In genomic region chr6:43428112-43428570, GRCh38 we compare ENCODE assay signal across 7 cellular contexts. TPM values are rescaled to one million over a fixed set of nuclear protein-coding genes. Genes with fewer than 3 reads are reported as not detected.
DNase-seq lines count a peak whose midpoint lies in the region; ATAC-seq and TF ChIP-seq lines count a peak whose summit lies in the region.

No MANE protein-coding gene starts in this region.

- peak overlapping the region; percentile 97 for H3K9ac ChIP-seq in OCI-LY1 (ENCODE audit: low read length)

- H3K9me3 Mint-ChIP-seq in endothelial cell (ENCODE audit: unreplicated experiment) = no peaks in the 10 kb centered on the region

- H3K36me3 Mint-ChIP-seq in endothelial cell (ENCODE audit: low read depth, unreplicated experiment) = peaks cover 5% of the 10 kb centered on the region

- DNase-seq in endothelial cell (ENCODE audit: low spot score) (no peak), osteoblast (ENCODE audit: insufficient read length, low spot score, missing footprints) (peak; percentile 84), left colon (no peak)

- peak overlapping the region; percentile 93 for H3K4me2 ChIP-seq in OCI-LY1 (ENCODE audit: low read length)
- H3K4me2 ChIP-seq in osteoblast (ENCODE audit: insufficient read depth, low read length) = peak overlapping the region; percentile 95

- peak overlapping the region; percentile 48 for H3K27ac Mint-ChIP-seq in endothelial cell (ENCODE audit: unreplicated experiment)

- peak overlapping the region; percentile 95 for H3K4me3 Mint-ChIP-seq in endothelial cell (ENCODE audit: unreplicated experiment)

- ATAC-seq in GM21390 (IDR thresholded peaks at IDR 0.05; ENCODE audit: unreplicated experiment) = peak; percentile 36
- ATAC-seq in left colon = no peak
- no peak for ATAC-seq in HG03460 (IDR thresholded peaks at IDR 0.05; ENCODE audit: unreplicated experiment)
- ATAC-seq in GM19452 (IDR thresholded peaks at IDR 0.05; ENCODE audit: unreplicated experiment) = no peak

- peaks cover 15% of the 10 kb centered on the region for H3K4me1 Mint-ChIP-seq in endothelial cell (ENCODE audit: unreplicated experiment)

- no peaks in the 10 kb centered on the region for H4K20me1 ChIP-seq in OCI-LY1 (ENCODE audit: insufficient read depth, low read length)
- peaks cover 8% of the 10 kb centered on the region for H4K20me1 ChIP-seq in osteoblast (ENCODE audit: insufficient read depth, low read length)

- intact Hi-C loops in left colon (cut with DNase I, micrococcal nuclease) = no loop called here

- H3K79me2 ChIP-seq in OCI-LY1 (ENCODE audit: insufficient read depth, low read length) (0 out of 2 replicates have a peak, but pooled peaks cover 7% of the 10 kb centered on the region), osteoblast (ENCODE audit: insufficient read depth, low read length) (peaks cover 36% of the 10 kb centered on the region)

- peaks cover 3% of the 10 kb centered on the region for H3K27me3 Mint-ChIP-seq in endothelial cell (ENCODE audit: unreplicated experiment)

- H3K27ac ChIP-seq in OCI-LY1 (ENCODE audit: low read depth, low read length, poor library complexity, severe bottlenecking) (peak overlapping the region; percentile 72), osteoblast (ENCODE audit: low read depth, low read length) (peak overlapping the region; percentile 56)

- TF ChIP-seq CTCF in OCI-LY1 (IDR thresholded peaks at IDR 0.05; ENCODE audit: low read length) (no peak), endothelial cell (IDR thresholded peaks at IDR 0.05; ENCODE audit: unreplicated experiment) (no peak), osteoblast (IDR thresholded peaks at IDR 0.05; ENCODE audit: extremely low read depth, low read depth, low read length) (no peak)

- H3K27me3 ChIP-seq in OCI-LY1 (ENCODE audit: insufficient read depth, low read length) = no peaks in the 10 kb centered on the region
- no peaks in the 10 kb centered on the region for H3K27me3 ChIP-seq in osteoblast (ENCODE audit: insufficient read depth, low read length)

- H3F3A ChIP-seq in OCI-LY1 (ENCODE audit: insufficient read depth, low read length) = no peaks in the 10 kb centered on the region

- no peaks in the 10 kb centered on the region for H3K9me3 ChIP-seq in OCI-LY1 (ENCODE audit: low read length)
- no peaks in the 10 kb centered on the region for H3K9me3 ChIP-seq in osteoblast (ENCODE audit: low read depth, low read length)

- peak overlapping the region; percentile 99 for H3K4me3 ChIP-seq in OCI-LY1 (ENCODE audit: low read depth, low read length, poor library complexity, severe bottlenecking)
- peak overlapping the region; percentile 88 for H3K4me3 ChIP-seq in osteoblast (ENCODE audit: insufficient read depth, low read length)

- H2AFZ ChIP-seq in OCI-LY1 (ENCODE audit: low read length) (peak overlapping the region; percentile 84), osteoblast (ENCODE audit: low read length) (peak overlapping the region; percentile 85)

- H3K36me3 ChIP-seq in OCI-LY1 (ENCODE audit: insufficient read depth, low read length) = peaks cover 14% of the 10 kb centered on the region; the same call in 1 of the 2 replicates
- H3K36me3 ChIP-seq in osteoblast (ENCODE audit: insufficient read depth, low read length) = peaks cover 16% of the 10 kb centered on the region

- no peaks in the 10 kb centered on the region for H3K9me2 ChIP-seq in OCI-LY1 (ENCODE audit: low read depth, low read length)

- H3K4me1 ChIP-seq in OCI-LY1 (ENCODE audit: insufficient read depth, low read length, severe bottlenecking) (peaks cover 21% of the 10 kb centered on the region), osteoblast (ENCODE audit: insufficient read depth, low read length) (peaks cover 10% of the 10 kb centered on the region)

RNA-seq across cellular contexts. Expression of gene ABCC10, which starts 0.8 kb away (rescaled TPM):
- total RNA-seq in endothelial cell (ENCODE audit: unreplicated experiment) (45.6 TPM), osteoblast (26.4 and 27.1 TPM in 2 replicates), left colon (10 to 100 TPM; 32.1 to 34.6 TPM)

RNA-seq across cellular contexts. Expression of gene DLK2, which starts 27.2 kb away (rescaled TPM):
- total RNA-seq in endothelial cell (ENCODE audit: unreplicated experiment) = 0.18 TPM
- 0.29 TPM in 1 of 2 replicates, not detected in the other for total RNA-seq in osteoblast
- total RNA-seq in left colon = under 1 TPM; 0.27 to 0.28 TPM

RNA-seq across cellular contexts. Expression of gene TJAP1, which starts 49.2 kb away (rescaled TPM):
- total RNA-seq in endothelial cell (ENCODE audit: unreplicated experiment) = 41.8 TPM
- total RNA-seq in osteoblast = 14.5 and 16.2 TPM in 2 replicates
- total RNA-seq in left colon = 10 to 100 TPM; 16.9 to 18.4 TPM

RNA-seq across cellular contexts. Expression of gene ZNF318, which starts 58.7 kb away (rescaled TPM):
- 26.7 TPM for total RNA-seq in endothelial cell (ENCODE audit: unreplicated experiment)
- 12.3 and 14.7 TPM in 2 replicates for total RNA-seq in osteoblast
- total RNA-seq in left colon = 10 to 100 TPM; 12.3 to 13.2 TPM
